ENCODE assay signal across 24 cellular contexts in the genomic region with DNA sequence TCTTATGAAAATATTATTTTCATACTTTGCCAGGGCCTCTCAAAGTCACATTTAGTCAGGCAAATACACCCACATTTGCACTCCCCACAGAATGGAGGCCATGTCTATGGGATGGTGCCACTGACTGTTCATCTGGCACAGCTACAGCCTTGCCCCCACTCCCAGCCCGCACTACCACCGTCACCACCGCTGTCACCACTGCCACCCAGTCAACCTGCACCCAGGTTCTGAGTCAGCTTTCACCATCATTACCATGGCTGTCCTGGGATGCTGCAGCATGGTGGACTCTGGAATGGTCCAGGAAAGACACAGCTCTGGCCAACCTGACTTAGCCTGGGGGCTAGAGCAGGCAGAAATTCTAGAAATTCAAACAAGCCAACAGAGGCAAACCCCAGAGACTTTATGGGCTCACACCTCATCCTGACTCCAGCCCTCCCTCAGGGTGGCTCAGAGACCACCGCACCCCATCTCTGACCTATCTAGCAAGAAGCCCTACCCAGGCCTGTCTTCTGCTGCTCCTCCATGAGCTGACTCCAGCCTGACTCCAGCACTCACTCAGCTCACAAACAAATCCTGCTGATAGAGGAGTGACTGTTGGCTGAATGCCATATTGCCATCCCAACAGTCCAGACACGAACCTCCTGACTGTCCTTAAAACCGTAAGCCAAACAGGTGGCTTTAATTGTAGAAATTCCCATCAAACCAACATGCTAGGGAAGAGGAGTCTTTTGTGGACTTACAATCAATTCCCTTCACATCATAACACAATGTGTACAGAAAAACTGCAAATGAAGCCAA. TPM values are rescaled to one million over a fixed set of nuclear protein-coding genes. Genes with fewer than 3 reads are reported as not detected.
A peak's percentile ranks its signal among the peaks of the same experiment; 100 is the strongest.
DNase-seq lines count a peak whose midpoint lies in the region; ATAC-seq and TF ChIP-seq lines count a peak whose summit lies in the region.
"Had no signal": no experiment of that assay in that cellular context is flagged by ENCODE, and none has a peak within 500 bp of the region (broad histone marks: within the 10 kb centered on the region; RNA-seq: fewer than 3 reads in every experiment).

No MANE protein-coding gene starts in this region.

- no peak for TF ChIP-seq POLR2A in esophagus muscularis mucosa (IDR thresholded peaks at IDR 0.05; ENCODE audit: low read depth)

- no peaks in the 10 kb centered on the region for H3K9me3 ChIP-seq in esophagus muscularis mucosa

- DNase-seq in DMS 273 (lab: John Stamatoyannopoulos, UW; ENCODE audit: unreplicated experiment) (peak; percentile 2), DMS 273 treated with DMSO at 0.1 percent for 48 hours (lab: John Stamatoyannopoulos, UW) (no peak), NCI-H1092 treated with DMSO at 0.1 percent for 48 hours (lab: John Stamatoyannopoulos, UW) (peak; percentile 76), NCI-H510A (lab: John Stamatoyannopoulos, UW) (peak; percentile 8), esophagus muscularis mucosa (ENCODE audit: extremely low spot score) (peak; percentile 86)
- DNase-seq: activated CD8-positive, alpha-beta memory T cell treated with anti-CD3 and anti-CD28 coated beads for 24 hours; activated naive CD4-positive, alpha-beta T cell treated with anti-CD3 and anti-CD28 coated beads for 36 hours; activated T-cell treated with anti-CD3 and anti-CD28 coated beads, Interleukin-2, amount 50 U/mL, for 4 hours; amniotic stem cell; CD8-positive, alpha-beta T cell; cortex of kidney; GM23248; IMR-90; mesendoderm; naive B cell; NCI-H1694; NCI-H526 treated with DMSO at 0.1 percent for 48 hours; stimulated activated CD4-positive, alpha-beta T cell treated with anti-CD3 and anti-CD28 coated beads, Interleukin-2, amount 100 ng/mL, for 48 hours; stimulated activated naive CD4-positive, alpha-beta T cell treated with Interleukin-2 at 50 U/mL for 16 hours had no signal

- no peak overlapping the region for H3K4me3 ChIP-seq in esophagus muscularis mucosa
- H3K4me3 ChIP-seq: GM23248 had no signal

- peaks cover 0 to 14% (median 0%) of the 10 kb centered on the region in 4 donors for H3K27me3 ChIP-seq in esophagus muscularis mucosa

- no peak for ATAC-seq in HG02588 (IDR thresholded peaks at IDR 0.05; ENCODE audit: unreplicated experiment)
- ATAC-seq in HG02763 (IDR thresholded peaks at IDR 0.05; ENCODE audit: unreplicated experiment): no peak
- no peak for ATAC-seq in HG03097 (IDR thresholded peaks at IDR 0.05; ENCODE audit: low FRiP score, unreplicated experiment)
- ATAC-seq: activated T-cell treated with anti-CD3 and anti-CD28 coated beads, Interleukin-2, amount 50 U/mL, for 4 hours; CD8-positive, alpha-beta T cell had no signal

- intact Hi-C loops in esophagus muscularis mucosa (cut with DNase I): no loop called here

- TF ChIP-seq EP300 in esophagus muscularis mucosa (IDR thresholded peaks at IDR 0.05): no peak

- no peaks in the 10 kb centered on the region for H3K4me1 ChIP-seq in esophagus muscularis mucosa

- no peak for TF ChIP-seq CTCF in esophagus muscularis mucosa (IDR thresholded peaks at IDR 0.05)

- WGBS in esophagus muscularis mucosa: 83% methylated on average over 6 of the region's 6 CpGs

- H3K27ac ChIP-seq in esophagus muscularis mucosa (replicated peaks in 1 of 4): no peak overlapping the region
- H3K27ac ChIP-seq: 22Rv1, GM23248 had no signal

- H3K36me3 ChIP-seq in esophagus muscularis mucosa: no peaks in the 10 kb centered on the region

RNA-seq across cellular contexts. Expression of a gene that starts 28.0 kb away (rescaled TPM):
- 1 to 10 TPM; 2.9 to 5.3 (median 4.6) TPM for total RNA-seq in esophagus muscularis mucosa
- total RNA-seq: activated naive CD4-positive, alpha-beta T cell treated with anti-CD3 and anti-CD28 coated beads for 36 hours; activated T-cell treated with anti-CD3 and anti-CD28 coated beads, Interleukin-2, amount 50 U/mL, for 4 hours; CD8-positive, alpha-beta T cell; T-helper 1 cell treated with Interleukin-12 subunit alpha and Interleukin-12 subunit beta and Interleukin-4 antibody, amounts not matched to agents 30 ng/mL and 1 ng/mL, for 36 hours had no signal
